Comparison of ENCODE assay signal across 20 cellular contexts in genomic region chr2:121307048-121307447, GRCh38. TPM values are rescaled to one million over a fixed set of nuclear protein-coding genes. Genes with fewer than 3 reads are reported as not detected.
DNase-seq lines count a peak whose midpoint lies in the region; ATAC-seq, FAIRE-seq and TF ChIP-seq lines count a peak whose summit lies in the region.
"Had no signal": no experiment of that assay in that cellular context is flagged by ENCODE, and none has a peak within 500 bp of the region (broad histone marks: within the 10 kb centered on the region; RNA-seq: fewer than 3 reads in every experiment).

No MANE protein-coding gene starts in this region.

- peak; percentile 10 for FAIRE-seq in small intestine (lab: Jason Lieb, UNC)
- FAIRE-seq: D721Med, G401.6, GM12891 had no signal

- H3K36me3 Mint-ChIP-seq in natural killer cell, result no peaks in the 10 kb centered on the region
- H3K36me3 Mint-ChIP-seq in natural killer cell treated with Interleukin-12 subunit alpha and Interleukin-12 subunit beta and Interleukin-15 and Interleukin-18, amount 100 ng/mL, for 72 hours, result no peaks in the 10 kb centered on the region
- no peaks in the 10 kb centered on the region for H3K36me3 Mint-ChIP-seq in stimulated activated memory B cell treated with anti-CD40 and anti-IgM and Interleukin-4, amounts not matched to agents 10 μg/mL and 1 μg/mL and 100 μg/mL, for 72 hours
- H3K36me3 Mint-ChIP-seq: CD8-positive, alpha-beta T cell had no signal

- no peaks in the 10 kb centered on the region for H3K79me1 ChIP-seq in IMR-90 (ENCODE audit: low read depth in 1 of 2, low read length in 2 of 2)

- no peaks in the 10 kb centered on the region for H3K9me3 ChIP-seq in IMR-90 (ENCODE audit: control insufficient read depth, insufficient read depth, low read length)
- no peaks in the 10 kb centered on the region for H3K9me3 ChIP-seq in small intestine (ENCODE audit: control insufficient read depth, low read depth)
- H3K9me3 ChIP-seq: BLaER1 treated with 17β-estradiol and CSF1 and Interleukin-3, amounts not matched to agents 10 nM and 100 nM; Caco-2 had no signal

- H4K20me1 ChIP-seq in IMR-90 (ENCODE audit: insufficient read depth, low read length), result no peaks in the 10 kb centered on the region
- H4K20me1 ChIP-seq: BLaER1 treated with 17β-estradiol and CSF1 and Interleukin-3, amounts not matched to agents 10 nM and 100 nM had no signal

- WGBS in IMR-90 (ENCODE audit: extremely low coverage in 2 of 2, insufficient read length in 1 of 2), 2 experiments, result no CpG with 5 or more reads among the region's 2 CpGs
- WGBS in small intestine, 3 donors, result 92 to 97% (median 95%) methylated on average over 2 of the region's 2 CpGs

- no peaks in the 10 kb centered on the region for H3K4me1 ChIP-seq in IMR-90 (ENCODE audit: control insufficient read depth, insufficient read depth, low read length)
- no peaks in the 10 kb centered on the region for H3K4me1 ChIP-seq in small intestine (ENCODE audit: control insufficient read depth in 2 of 2, insufficient read depth in 1 of 2, low read depth in 1 of 2, low read length in 1 of 2)
- H3K4me1 ChIP-seq: Caco-2 had no signal

- no peaks in the 10 kb centered on the region for H3K9me3 Mint-ChIP-seq in natural killer cell
- no peaks in the 10 kb centered on the region for H3K9me3 Mint-ChIP-seq in natural killer cell treated with Interleukin-12 subunit alpha and Interleukin-12 subunit beta and Interleukin-15 and Interleukin-18, amount 100 ng/mL, for 72 hours
- H3K9me3 Mint-ChIP-seq in stimulated activated memory B cell treated with anti-CD40 and anti-IgM and Interleukin-4, amounts not matched to agents 10 μg/mL and 1 μg/mL and 100 μg/mL, for 72 hours, result peaks cover 4% of the 10 kb centered on the region
- H3K9me3 Mint-ChIP-seq: CD4-positive, alpha-beta T cell; CD8-positive, alpha-beta T cell had no signal

- no peak for ATAC-seq in natural killer cell
- ATAC-seq in natural killer cell treated with Interleukin-12 subunit alpha and Interleukin-12 subunit beta and Interleukin-15 and Interleukin-18, amount 100 ng/mL, for 72 hours, result no peak
- no peak for ATAC-seq in IMR-90 (ENCODE audit: low read depth)
- no peak for ATAC-seq in stimulated activated memory B cell treated with anti-CD40 and anti-IgM and Interleukin-4, amounts not matched to agents 10 μg/mL and 1 μg/mL and 100 μg/mL, for 72 hours
- no peak for ATAC-seq in GM18907 (IDR thresholded peaks at IDR 0.05; ENCODE audit: unreplicated experiment)
- ATAC-seq: CD8-positive, alpha-beta T cell had no signal

- H3K27me3 Mint-ChIP-seq in natural killer cell (ENCODE audit: low read depth in 2 of 2), result peaks cover 0 to 13% of the 10 kb centered on the region in 2 donors
- H3K27me3 Mint-ChIP-seq in natural killer cell treated with Interleukin-12 subunit alpha and Interleukin-12 subunit beta and Interleukin-15 and Interleukin-18, amount 100 ng/mL, for 72 hours, result peaks cover 0 to 6% of the 10 kb centered on the region in 2 donors
- H3K27me3 Mint-ChIP-seq in stimulated activated memory B cell treated with anti-CD40 and anti-IgM and Interleukin-4, amounts not matched to agents 10 μg/mL and 1 μg/mL and 100 μg/mL, for 72 hours, result peaks cover 75% of the 10 kb centered on the region

- no peak overlapping the region for H2BK15ac ChIP-seq in IMR-90 (ENCODE audit: low read depth, low read length)

- H3K9me1 ChIP-seq in IMR-90 (ENCODE audit: insufficient read depth, low read length), result no peaks in the 10 kb centered on the region

- no peak overlapping the region for H3K18ac ChIP-seq in IMR-90 (ENCODE audit: low read depth, low read length)

- no TSS peak for BruUV-seq in IMR-90 (replicated peaks; lab: Mats Ljungman, UMichigan)

- CTCF ChIA-PET in IMR-90 (lab: Yijun Ruan, JAX), result no interaction called here

- dilution Hi-C loops in IMR-90 (cut with HindIII; ENCODE audit: low sequenced_read_pairs, unreplicated experiment), result no loop called here

- H2BK120ac ChIP-seq in IMR-90 (ENCODE audit: low read depth, low read length), result no peak overlapping the region

- H3K27ac Mint-ChIP-seq in natural killer cell, result peak overlapping the region; percentile 55 to 85
- H3K27ac Mint-ChIP-seq in natural killer cell treated with Interleukin-12 subunit alpha and Interleukin-12 subunit beta and Interleukin-15 and Interleukin-18, amount 100 ng/mL, for 72 hours, result no peak overlapping the region
- no peak overlapping the region for H3K27ac Mint-ChIP-seq in stimulated activated memory B cell treated with anti-CD40 and anti-IgM and Interleukin-4, amounts not matched to agents 10 μg/mL and 1 μg/mL and 100 μg/mL, for 72 hours
- H3K27ac Mint-ChIP-seq: B cell; CD4-positive, alpha-beta T cell; CD8-positive, alpha-beta T cell had no signal

- H3K9ac ChIP-seq in IMR-90 (ENCODE audit: low read depth, low read length), result no peak overlapping the region
- H3K9ac ChIP-seq: BLaER1 treated with 17β-estradiol and CSF1 and Interleukin-3, amounts not matched to agents 10 nM and 100 nM had no signal

- H2AK9ac ChIP-seq in IMR-90 (replicated peaks; ENCODE audit: low read depth, low read length, poor library complexity), result no peak overlapping the region

- intact Hi-C loops in natural killer cell (cut with micrococcal nuclease) (no loop called here), IMR-90 (cut with micrococcal nuclease) (no loop called here)

- no peak for TF ChIP-seq RAD21 in IMR-90 (IDR thresholded peaks at IDR 0.05; ENCODE audit: low read length)

- H4K8ac ChIP-seq in IMR-90 (ENCODE audit: low read depth in 2 of 2, low read length in 2 of 2), result no peak overlapping the region

- H2AK5ac ChIP-seq in IMR-90 (ENCODE audit: low read depth, low read length), result no peak overlapping the region

- H2BK20ac ChIP-seq in IMR-90 (ENCODE audit: low read depth, low read length), result no peak overlapping the region

- no peak for TF ChIP-seq CTCF in natural killer cell (IDR thresholded peaks at IDR 0.05)
- TF ChIP-seq CTCF in IMR-90 (conservative IDR thresholded peaks at IDR 0.05; ENCODE audit: low read depth, low read length), result no peak

- no peak overlapping the region for H4K5ac ChIP-seq in IMR-90 (ENCODE audit: low read depth, low read length)

- no peak overlapping the region for H3K23ac ChIP-seq in IMR-90 (ENCODE audit: low read depth, low read length)

- H3K36me3 ChIP-seq in IMR-90 (ENCODE audit: control insufficient read depth, insufficient read depth, low read length) (no peaks in the 10 kb centered on the region), small intestine (ENCODE audit: control insufficient read depth in 2 of 2, insufficient read depth in 2 of 2, low read length in 2 of 2) (no peaks in the 10 kb centered on the region)
- H3K36me3 ChIP-seq: BLaER1 treated with 17β-estradiol and CSF1 and Interleukin-3, amounts not matched to agents 10 nM and 100 nM had no signal

- no peak overlapping the region for H3K56ac ChIP-seq in IMR-90 (ENCODE audit: extremely low read depth, insufficient read depth, low read length)

- TF ChIP-seq POLR2A in IMR-90 (IDR thresholded peaks at IDR 0.05; ENCODE audit: low read depth, low read length), result no peak

- DNase-seq in natural killer cell (no peak), IMR-90 (no peak), small intestine (no peak)
- no peak for DNase-seq in natural killer cell treated with Interleukin-12 subunit alpha and Interleukin-12 subunit beta and Interleukin-15 and Interleukin-18, amount 100 ng/mL, for 72 hours (ENCODE audit: low spot score)
- DNase-seq: 8988T; AML-193; Caco-2; Calu3; CD4-positive, alpha-beta T cell; CD8-positive, alpha-beta T cell; DMS79 treated with DMSO at 0.1 percent for 48 hours; GF-D8 had no signal

- H3K4me3 Mint-ChIP-seq in natural killer cell, result no peak overlapping the region
- H3K4me3 Mint-ChIP-seq in natural killer cell treated with Interleukin-12 subunit alpha and Interleukin-12 subunit beta and Interleukin-15 and Interleukin-18, amount 100 ng/mL, for 72 hours, result no peak overlapping the region
- H3K4me3 Mint-ChIP-seq in stimulated activated memory B cell treated with anti-CD40 and anti-IgM and Interleukin-4, amounts not matched to agents 10 μg/mL and 1 μg/mL and 100 μg/mL, for 72 hours, result no peak overlapping the region
- H3K4me3 Mint-ChIP-seq: B cell; CD4-positive, alpha-beta T cell; CD8-positive, alpha-beta T cell had no signal

- H2BK5ac ChIP-seq in IMR-90 (ENCODE audit: low read depth, low read length, poor library complexity, severe bottlenecking), result no peak overlapping the region

- H3K4me3 ChIP-seq in IMR-90 (ENCODE audit: insufficient read depth, low read depth, low read length) (no peak overlapping the region), small intestine (ENCODE audit: low read depth in 1 of 2, low read length in 2 of 2) (no peak overlapping the region)
- H3K4me3 ChIP-seq: BLaER1 treated with 17β-estradiol and CSF1 and Interleukin-3, amounts not matched to agents 10 nM and 100 nM had no signal

- H3K27me3 ChIP-seq in IMR-90 (ENCODE audit: control insufficient read depth, insufficient read depth, low read length) (peaks cover 15% of the 10 kb centered on the region), small intestine (ENCODE audit: control insufficient read depth in 2 of 2, insufficient read depth in 2 of 2, low read length in 2 of 2) (peaks cover 0 to 2% of the 10 kb centered on the region in 2 donors)
- H3K27me3 ChIP-seq: BLaER1 treated with 17β-estradiol and CSF1 and Interleukin-3, amounts not matched to agents 10 nM and 100 nM had no signal

- no peak overlapping the region for H3K4me2 ChIP-seq in IMR-90 (ENCODE audit: low read depth, low read length)
- H3K4me2 ChIP-seq: BLaER1 treated with 17β-estradiol and CSF1 and Interleukin-3, amounts not matched to agents 10 nM and 100 nM had no signal

- in situ Hi-C loops in IMR-90 (cut with MboI; ENCODE audit: low sequenced_read_pairs), result no loop called here

- H3K4me1 Mint-ChIP-seq in natural killer cell, result peaks cover 21 to 24% of the 10 kb centered on the region in 2 donors
- H3K4me1 Mint-ChIP-seq in natural killer cell treated with Interleukin-12 subunit alpha and Interleukin-12 subunit beta and Interleukin-15 and Interleukin-18, amount 100 ng/mL, for 72 hours (ENCODE audit: low read depth in 2 of 2), result peaks cover 21 to 23% of the 10 kb centered on the region in 2 donors
- H3K4me1 Mint-ChIP-seq in stimulated activated memory B cell treated with anti-CD40 and anti-IgM and Interleukin-4, amounts not matched to agents 10 μg/mL and 1 μg/mL and 100 μg/mL, for 72 hours, result peaks cover 11% of the 10 kb centered on the region
- H3K4me1 Mint-ChIP-seq: B cell had no signal

- no peak overlapping the region for H3K4ac ChIP-seq in IMR-90 (ENCODE audit: low read depth, low read length)

- POLR2A ChIA-PET in IMR-90 (lab: Charles Lee; ENCODE audit: unreplicated experiment), result no interaction called here

- no peak overlapping the region for H3K27ac ChIP-seq in IMR-90 (ENCODE audit: insufficient read depth, low read length)
- no peak overlapping the region for H3K27ac ChIP-seq in small intestine (ENCODE audit: low read depth in 1 of 2, low read length in 1 of 2)
- H3K27ac ChIP-seq: BLaER1 treated with 17β-estradiol and CSF1 and Interleukin-3, amounts not matched to agents 10 nM and 100 nM; C4-2B had no signal

- no peak overlapping the region for H3K14ac ChIP-seq in IMR-90 (replicated peaks; ENCODE audit: low read depth, low read length)

- no peak overlapping the region for H2AFZ ChIP-seq in IMR-90 (replicated peaks; ENCODE audit: low read length, poor library complexity)

- H4K91ac ChIP-seq in IMR-90 (ENCODE audit: insufficient read depth, low read depth, low read length), result no peak overlapping the region

RNA-seq across cellular contexts. Expression of gene TFCP2L1, which starts 22.0 kb away (rescaled TPM):
- 1 to 10 TPM in 1 of 3 donors, under 1 TPM in 2; 0.72 to 1.8 (median 0.85) TPM for total RNA-seq in natural killer cell
- under 1 TPM; 0.19 to 0.33 TPM for total RNA-seq in natural killer cell treated with Interleukin-12 subunit alpha and Interleukin-12 subunit beta and Interleukin-15 and Interleukin-18, amount 100 ng/mL, for 72 hours
- not detected in 2 replicates for total RNA-seq in IMR-90 (2012; rRNA removed)
- polyA plus RNA-seq in IMR-90 (2012; rRNA removed), result not detected in 2 replicates
- polyA plus RNA-seq in IMR-90 (2012; cell fraction: cytosol; rRNA removed), result not detected in 2 replicates
- polyA plus RNA-seq in IMR-90 (2012; cell fraction: nucleus; rRNA removed; ENCODE audit: low replicate concordance), result not detected in 2 replicates
- under 1 TPM; under 0.01 to 0.51 (median 0.22) TPM for polyA plus RNA-seq in small intestine
- total RNA-seq: B cell had no signal

Comparison
In these comparisons a context has a peak if more than half of its experiments do, and no peak if none do; other contexts are left out.
1. H3K27ac Mint-ChIP-seq: peak in natural killer cell (2 of 2); none in natural killer cell treated with Interleukin-12 subunit alpha and Interleukin-12 subunit beta and Interleukin-15 and Interleukin-18, amount 100 ng/mL, for 72 hours (0 of 2) and stimulated activated memory B cell treated with anti-CD40 and anti-IgM and Interleukin-4, amounts not matched to agents 10 μg/mL and 1 μg/mL and 100 μg/mL, for 72 hours (single experiment).